8 cellular contexts compared by ENCODE assay signal in the genomic region with DNA sequence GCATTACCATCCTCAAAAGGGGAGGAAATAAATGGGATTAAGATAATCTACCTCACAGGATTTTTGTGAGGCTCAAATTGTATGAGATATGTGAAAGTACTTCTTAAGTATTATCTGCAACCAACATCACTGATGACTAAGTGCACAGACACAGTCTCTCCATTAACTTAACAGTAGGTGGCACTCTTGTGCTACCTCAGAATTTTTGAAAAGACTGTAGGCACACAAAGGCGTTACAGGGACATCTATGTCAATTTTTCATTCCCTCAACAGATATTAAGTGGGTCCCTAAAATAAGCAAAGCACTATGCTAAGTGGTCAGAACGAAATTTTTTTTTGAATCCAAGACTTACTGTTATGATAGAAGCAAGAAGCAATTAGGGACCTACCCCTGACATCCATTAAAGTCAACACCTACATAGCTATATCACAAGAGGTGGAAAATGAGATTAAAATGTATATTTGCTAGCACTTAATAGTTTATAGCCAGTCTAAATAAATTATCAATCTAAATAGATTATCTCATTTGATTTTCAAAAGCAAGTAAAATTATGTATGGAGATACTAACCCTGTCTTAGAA. TPM values are rescaled to one million over a fixed set of nuclear protein-coding genes. Genes with fewer than 3 reads are reported as not detected.
DNase-seq lines count a peak whose midpoint lies in the region; ATAC-seq, FAIRE-seq and TF ChIP-seq lines count a peak whose summit lies in the region.

No MANE protein-coding gene starts in this region.

- H3K9me3 ChIP-seq in RWPE2 (ENCODE audit: severe bottlenecking): no peaks in the 10 kb centered on the region

- H3K4me3 ChIP-seq in RWPE2 (ENCODE audit: severe bottlenecking): no peak overlapping the region

- peak; percentile 46 for ATAC-seq in RWPE2 (ENCODE audit: low read depth)
- no peak for ATAC-seq in HG02840 (IDR thresholded peaks at IDR 0.05; ENCODE audit: low FRiP score, unreplicated experiment)
- ATAC-seq in HG03097 (IDR thresholded peaks at IDR 0.05; ENCODE audit: low FRiP score, unreplicated experiment): no peak

- DNase-seq in Caki2 (ENCODE audit: low read depth): peak; percentile 43
- peak; percentile 10 for DNase-seq in GM19240 (ENCODE audit: insufficient read length, low spot score)
- peak; percentile 74 to 92 for DNase-seq in Kasumi-1 (lab: John Stamatoyannopoulos, UW)
- no peak for DNase-seq in RWPE2 (ENCODE audit: low spot score)
- peak; percentile 28 for DNase-seq in midbrain (lab: John Stamatoyannopoulos, UW)

- peak overlapping the region; percentile 99 for H3K27ac ChIP-seq in RWPE2 (ENCODE audit: poor library complexity, severe bottlenecking)

- in situ Hi-C loops in Caki2 (cut with HindIII; ENCODE audit: low pct_unique_long_range_greater_than_20kb, low sequenced_read_pairs): no loop called here

- H3K4me1 ChIP-seq in RWPE2 (ENCODE audit: insufficient read depth, poor library complexity, severe bottlenecking): peaks cover 25% of the 10 kb centered on the region

- H3K36me3 ChIP-seq in RWPE2 (ENCODE audit: low read depth): peaks cover 69% of the 10 kb centered on the region

- no peaks in the 10 kb centered on the region for H3K27me3 ChIP-seq in RWPE2 (ENCODE audit: insufficient read depth, poor library complexity, severe bottlenecking)

- FAIRE-seq in endometrium (lab: Jason Lieb, UNC): peak; percentile 31

- peak; percentile 91 for TF ChIP-seq CTCF in RWPE2 (IDR thresholded peaks at IDR 0.05; ENCODE audit: poor library complexity, severe bottlenecking)

RNA-seq across cellular contexts. Expression of a gene that starts 52.9 kb away (rescaled TPM):
- total RNA-seq in Caki2 (2014; rRNA removed; shearing (Covaris generic); ENCODE audit: low replicate concordance): 57.0 and 69.7 TPM in 2 replicates
